In genomic region chr7:110569486-110569885, GRCh38 we compare ENCODE assay signal across 3 cellular contexts.
TF ChIP-seq lines count a peak whose summit lies in the region.

No MANE protein-coding gene starts in this region.

TF ChIP-seq in A549, 52 proteins besides CTCF, POLR2A, EP300 and RAD21:
- TF ChIP-seq TFCP2L1 (CRISPR knock-in tag; IDR thresholded peaks at IDR 0.05), result no peak
- TF ChIP-seq E2F6 (IDR thresholded peaks at IDR 0.05; ENCODE audit: borderline replicate concordance, low read depth), result no peak
- no peak for TF ChIP-seq HOXB5 (CRISPR knock-in tag; IDR thresholded peaks at IDR 0.05)

TF ChIP-seq in GM23338, 12 proteins besides CTCF, POLR2A, EP300 and RAD21:
- TF ChIP-seq ETS1 (IDR thresholded peaks at IDR 0.05) (no peak), POLR2AphosphoS5 (IDR thresholded peaks at IDR 0.05; ENCODE audit: low read depth) (no peak), CREB1 (CRISPR knock-in tag; IDR thresholded peaks at IDR 0.05; ENCODE audit: low read depth) (no peak), EZH2phosphoT487 (IDR thresholded peaks at IDR 0.05; ENCODE audit: unreplicated experiment) (no peak), ZNF462 (CRISPR knock-in tag; IDR thresholded peaks at IDR 0.05) (no peak), STAT1 (IDR thresholded peaks at IDR 0.05; ENCODE audit: unreplicated experiment) (no peak), JUNB (IDR thresholded peaks at IDR 0.05; ENCODE audit: unreplicated experiment) (no peak), ZNF114 (CRISPR knock-in tag; IDR thresholded peaks at IDR 0.05) (no peak), ZNF331 (CRISPR knock-in tag; IDR thresholded peaks at IDR 0.05; ENCODE audit: low read depth) (no peak)

TF ChIP-seq in WTC11, 78 proteins besides CTCF, POLR2A, EP300 and RAD21 (continued from another document):
- TF ChIP-seq JUN (CRISPR knock-in tag; IDR thresholded peaks at IDR 0.05) (no peak), CBFB (CRISPR knock-in tag; IDR thresholded peaks at IDR 0.05; ENCODE audit: low read depth) (no peak), MYBL2 (CRISPR knock-in tag; IDR thresholded peaks at IDR 0.05) (no peak), SOX15 (CRISPR knock-in tag; IDR thresholded peaks at IDR 0.05) (no peak), ZNF423 (CRISPR knock-in tag; IDR thresholded peaks at IDR 0.05) (no peak), NR1H2 (CRISPR knock-in tag; IDR thresholded peaks at IDR 0.05) (no peak), ATF1 (CRISPR knock-in tag; IDR thresholded peaks at IDR 0.05) (no peak), FOXK1 (CRISPR knock-in tag; IDR thresholded peaks at IDR 0.05) (no peak), ATF3 (CRISPR knock-in tag; conservative IDR thresholded peaks at IDR 0.05) (no peak)
